In genomic region chr1:180026556-180026955, GRCh38 we compare ENCODE assay signal across 1 cellular context.
TF ChIP-seq lines count a peak whose summit lies in the region.

No MANE protein-coding gene starts in this region.

TF ChIP-seq in IMR-90, 13 proteins besides CTCF, POLR2A, EP300 and RAD21:
- TF ChIP-seq CEBPB (IDR thresholded peaks at IDR 0.05; ENCODE audit: low read depth, low read length), result peak; percentile 28; the same call in 1 of the 2 replicates
- no peak for TF ChIP-seq CHD1 (IDR thresholded peaks at IDR 0.05; ENCODE audit: low read depth, low read length)
TF ChIP-seq in IMR-90: peak in this region for 1.
